ENCODE assay signal across 8 cellular contexts in the genomic region with DNA sequence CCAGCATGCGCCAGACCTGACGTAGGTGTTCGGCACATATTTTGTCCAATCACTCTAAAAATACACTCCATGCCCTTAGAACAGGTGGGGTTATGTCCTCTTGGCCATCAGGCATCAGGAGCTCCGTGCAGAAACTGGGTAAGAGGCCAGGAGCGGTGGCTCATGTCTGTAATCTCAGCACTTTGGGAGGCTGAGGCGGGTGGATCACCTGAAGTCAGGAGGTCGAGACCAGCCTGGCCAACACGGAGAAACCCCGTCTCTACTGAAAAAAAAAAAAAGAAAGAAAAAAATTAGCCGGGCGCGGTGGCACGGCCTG. TPM values are rescaled to one million over a fixed set of nuclear protein-coding genes. Genes with fewer than 3 reads are reported as not detected.
DNase-seq lines count a peak whose midpoint lies in the region; ATAC-seq and TF ChIP-seq lines count a peak whose summit lies in the region.
"Not testable (repeated sequence)": the region's sequence is repeated elsewhere in the genome, so short reads cannot be mapped to it uniquely, and the experiment has no call there.

No MANE protein-coding gene starts in this region.

- H3K9me3 Mint-ChIP-seq in HFFc6 = peaks cover 10% of the 10 kb centered on the region
- H3K9me3 Mint-ChIP-seq in activated naive CD4-positive, alpha-beta T cell treated with anti-CD3 and anti-CD28 coated beads, Interleukin-2, amount 50 U/mL, for 24 hours; nephron; stimulated activated memory B cell treated with anti-CD40 and anti-IgM and Interleukin-4, amounts not matched to agents 10 μg/mL and 1 μg/mL and 100 μg/mL, for 72 hours: not testable (repeated sequence)

- not testable (repeated sequence) for H3K9me3 ChIP-seq in RWPE2 (ENCODE audit: severe bottlenecking); effector memory CD4-positive, alpha-beta T cell (ENCODE audit: control insufficient read depth, low read length); iPS-15b (ENCODE audit: control insufficient read depth, insufficient read depth, low read length)

- DNase-seq in AG04449 (ENCODE audit: low read depth, low spot score); HFFc6; RWPE2 (ENCODE audit: low spot score); effector memory CD4-positive, alpha-beta T cell: not testable (repeated sequence)

- H3K4me3 Mint-ChIP-seq in HFFc6 = peak overlapping the region; percentile 97
- peak overlapping the region; percentile 99 for H3K4me3 Mint-ChIP-seq in activated naive CD4-positive, alpha-beta T cell treated with anti-CD3 and anti-CD28 coated beads, Interleukin-2, amount 50 U/mL, for 24 hours
- peak overlapping the region; percentile 95 to 96 (median 96) for H3K4me3 Mint-ChIP-seq in nephron
- peak overlapping the region; percentile 97 for H3K4me3 Mint-ChIP-seq in stimulated activated memory B cell treated with anti-CD40 and anti-IgM and Interleukin-4, amounts not matched to agents 10 μg/mL and 1 μg/mL and 100 μg/mL, for 72 hours

- not testable (repeated sequence) for TF ChIP-seq CTCF in AG04449 (IDR thresholded peaks at IDR 0.05; ENCODE audit: insufficient read depth, low read length, missing control alignments); HFFc6 (IDR thresholded peaks at IDR 0.05); RWPE2 (IDR thresholded peaks at IDR 0.05; ENCODE audit: poor library complexity, severe bottlenecking); nephron (IDR thresholded peaks at IDR 0.05; ENCODE audit: unreplicated experiment in 3 of 3)

- not testable (repeated sequence) for ATAC-seq in RWPE2 (ENCODE audit: low read depth); stimulated activated memory B cell treated with anti-CD40 and anti-IgM and Interleukin-4, amounts not matched to agents 10 μg/mL and 1 μg/mL and 100 μg/mL, for 72 hours

- POLR2A ChIA-PET in AG04449 (lab: Yijun Ruan, JAX) = interaction anchor here (0.6 to 2.0 kb wide), 13 partner anchors 10 to 949 kb away, joined by 3 to 15 read pairs (median 4); a partner anchor contains a TSS

- peaks cover 25% of the 10 kb centered on the region for H3K27me3 Mint-ChIP-seq in HFFc6 (ENCODE audit: insufficient read depth)
- not testable (repeated sequence) for H3K27me3 Mint-ChIP-seq in activated naive CD4-positive, alpha-beta T cell treated with anti-CD3 and anti-CD28 coated beads, Interleukin-2, amount 50 U/mL, for 24 hours; nephron (ENCODE audit: low read depth); stimulated activated memory B cell treated with anti-CD40 and anti-IgM and Interleukin-4, amounts not matched to agents 10 μg/mL and 1 μg/mL and 100 μg/mL, for 72 hours

- H3K4me1 ChIP-seq in RWPE2 (ENCODE audit: insufficient read depth, poor library complexity, severe bottlenecking) = peaks cover 16% of the 10 kb centered on the region
- H3K4me1 ChIP-seq in effector memory CD4-positive, alpha-beta T cell (ENCODE audit: control insufficient read depth, insufficient read depth, low read length, poor library complexity, severe bottlenecking) = peaks cover 33% of the 10 kb centered on the region
- H3K4me1 ChIP-seq in iPS-15b (ENCODE audit: control insufficient read depth, insufficient read depth, low read length) = peaks cover 13% of the 10 kb centered on the region

- H3K27me3 ChIP-seq in RWPE2 (ENCODE audit: insufficient read depth, poor library complexity, severe bottlenecking); effector memory CD4-positive, alpha-beta T cell (replicated peaks; ENCODE audit: control insufficient read depth, insufficient read depth, low read length, poor library complexity, severe bottlenecking); iPS-15b (ENCODE audit: control insufficient read depth, insufficient read depth, low read length): not testable (repeated sequence)

- H3K4me3 ChIP-seq in AG04449 (ENCODE audit: low read depth, low read length) (peak overlapping the region; percentile 32), RWPE2 (ENCODE audit: severe bottlenecking) (peak overlapping the region; percentile 91), iPS-15b (ENCODE audit: low read depth, low read length) (peak overlapping the region; percentile 32)
- H3K4me3 ChIP-seq in effector memory CD4-positive, alpha-beta T cell (ENCODE audit: insufficient read depth, low read depth, low read length, poor library complexity, severe bottlenecking) = peak overlapping the region; percentile 25

- peaks cover 17% of the 10 kb centered on the region for H3K36me3 Mint-ChIP-seq in HFFc6 (ENCODE audit: low read depth)
- H3K36me3 Mint-ChIP-seq in activated naive CD4-positive, alpha-beta T cell treated with anti-CD3 and anti-CD28 coated beads, Interleukin-2, amount 50 U/mL, for 24 hours = not testable (repeated sequence)
- peaks cover 24% of the 10 kb centered on the region for H3K36me3 Mint-ChIP-seq in nephron (ENCODE audit: low read depth)
- peaks cover 20% of the 10 kb centered on the region for H3K36me3 Mint-ChIP-seq in stimulated activated memory B cell treated with anti-CD40 and anti-IgM and Interleukin-4, amounts not matched to agents 10 μg/mL and 1 μg/mL and 100 μg/mL, for 72 hours

- peaks cover 31% of the 10 kb centered on the region for H3K36me3 ChIP-seq in RWPE2 (ENCODE audit: low read depth)
- not testable (repeated sequence) for H3K36me3 ChIP-seq in effector memory CD4-positive, alpha-beta T cell (ENCODE audit: control insufficient read depth, insufficient read depth, low read length); iPS-15b (ENCODE audit: control insufficient read depth, insufficient read depth, low read length)

- H3K27ac Mint-ChIP-seq in HFFc6 (peak overlapping the region; percentile 100), nephron (peak overlapping the region; percentile 100)
- H3K27ac Mint-ChIP-seq in activated naive CD4-positive, alpha-beta T cell treated with anti-CD3 and anti-CD28 coated beads, Interleukin-2, amount 50 U/mL, for 24 hours = peak overlapping the region; percentile 100
- peak overlapping the region; percentile 100 for H3K27ac Mint-ChIP-seq in stimulated activated memory B cell treated with anti-CD40 and anti-IgM and Interleukin-4, amounts not matched to agents 10 μg/mL and 1 μg/mL and 100 μg/mL, for 72 hours

- H3K4me1 Mint-ChIP-seq in HFFc6 (ENCODE audit: low read depth) = peaks cover 59% of the 10 kb centered on the region
- peaks cover 42% of the 10 kb centered on the region for H3K4me1 Mint-ChIP-seq in activated naive CD4-positive, alpha-beta T cell treated with anti-CD3 and anti-CD28 coated beads, Interleukin-2, amount 50 U/mL, for 24 hours
- H3K4me1 Mint-ChIP-seq in nephron = peaks cover 43% of the 10 kb centered on the region
- peaks cover 44% of the 10 kb centered on the region for H3K4me1 Mint-ChIP-seq in stimulated activated memory B cell treated with anti-CD40 and anti-IgM and Interleukin-4, amounts not matched to agents 10 μg/mL and 1 μg/mL and 100 μg/mL, for 72 hours

- H3K27ac ChIP-seq in RWPE2 (ENCODE audit: poor library complexity, severe bottlenecking) = peak overlapping the region; percentile 82
- peak overlapping the region; percentile 94 for H3K27ac ChIP-seq in effector memory CD4-positive, alpha-beta T cell (ENCODE audit: insufficient read depth, low read length, poor library complexity, severe bottlenecking)

- CTCF ChIA-PET in AG04449 (lab: Yijun Ruan, JAX) = interaction anchor here (1.0 to 2.2 kb wide), 3 partner anchors 20 to 206 kb away, joined by 3 to 8 read pairs (median 3); no protein-coding TSS in a partner anchor

- not testable (repeated sequence) for H3K9ac ChIP-seq in iPS-15b (ENCODE audit: low read depth, low read length)

RNA-seq across cellular contexts. Expression of a gene that starts 1.1 kb away (rescaled TPM):
- total RNA-seq in HFFc6 (2021; fragmentation: NEBNext Ultra II Directional; extraction: Animal tissue kit (Norgen Biotek cat#: 25700)) = 10 to 100 TPM; 54.2 to 63.7 (median 58.1) TPM

RNA-seq across cellular contexts. Expression of a gene that starts 24.6 kb away (rescaled TPM):
- total RNA-seq in HFFc6 (2021; fragmentation: NEBNext Ultra II Directional; extraction: Animal tissue kit (Norgen Biotek cat#: 25700)) = under 1 TPM in 3 of 6 experiments, not detected in 3; 0.26 to 0.64 (median 0.54) TPM

RNA-seq across cellular contexts. Expression of a gene that starts 33.4 kb away (rescaled TPM):
- total RNA-seq in HFFc6 (2021; fragmentation: NEBNext Ultra II Directional; extraction: Animal tissue kit (Norgen Biotek cat#: 25700)) = 100 to 1,000 TPM; 315 to 413 (median 347) TPM

Comparison
In these comparisons a context has a peak if more than half of its experiments do, and no peak if none do; other contexts are left out.
1. H3K4me3 ChIP-seq: peak in every context shown above with its lines; median percentile 91 in RWPE2; 32 in AG04449; 32 in iPS-15b; 25 in effector memory CD4-positive, alpha-beta T cell.